ENCODE assay signal across 8 cellular contexts in genomic region chr14:103546651-103547454, GRCh38. TPM values are rescaled to one million over a fixed set of nuclear protein-coding genes. Genes with fewer than 3 reads are reported as not detected.
A peak's percentile ranks its signal among the peaks of the same experiment; 100 is the strongest.
DNase-seq lines count a peak whose midpoint lies in the region; ATAC-seq, FAIRE-seq and TF ChIP-seq lines count a peak whose summit lies in the region.

No MANE protein-coding gene starts in this region.

- DNase-seq in A673 (ENCODE audit: low spot score): peak; percentile 64
- DNase-seq in GM19239 (ENCODE audit: insufficient read length, low spot score): peak; percentile 98
- peak; percentile 21 for DNase-seq in NCI-H2196 treated with DMSO at 0.1 percent for 48 hours (lab: John Stamatoyannopoulos, UW; ENCODE audit: unreplicated experiment)
- peak; percentile 78 for DNase-seq in activated CD4-positive, alpha-beta T cell treated with anti-CD3 and anti-CD28 coated beads, Interleukin-2, amount 50 U/mL, for 1 hour
- peak; percentile 58 for DNase-seq in choroid plexus epithelial cell (ENCODE audit: low read depth)
- peak; percentile 80 for DNase-seq in medulla oblongata (ENCODE audit: extremely low spot score)
- peak; percentile 48 to 50 for DNase-seq in stimulated activated CD8-positive, alpha-beta memory T cell treated with anti-CD3 and anti-CD28 coated beads, Interleukin-15, amount 100 ng/mL, for 48 hours (ENCODE audit: low read depth in 2 of 2)

- no peak overlapping the region for H3K27ac ChIP-seq in A673 (ENCODE audit: low read depth, low read length, poor library complexity, severe bottlenecking)

- ATAC-seq in HG02571 (IDR thresholded peaks at IDR 0.05; ENCODE audit: unreplicated experiment): no peak

- H3K27me3 ChIP-seq in A673 (replicated peaks; ENCODE audit: insufficient read depth, low read depth, low read length, poor library complexity): no peaks in the 10 kb centered on the region

- FAIRE-seq in GM19239 (lab: Jason Lieb, UNC): peak; percentile 84

- H3K9me3 ChIP-seq in A673 (ENCODE audit: low read depth, low read length, poor library complexity, severe bottlenecking): no peaks in the 10 kb centered on the region

- no TSS peak for BruUV-seq in A673 (replicated peaks; lab: Mats Ljungman, UMichigan)

- no peaks in the 10 kb centered on the region for H3K36me3 ChIP-seq in A673 (ENCODE audit: insufficient read depth, low read length, poor library complexity, severe bottlenecking)

- TF ChIP-seq CTCF in A673 (conservative IDR thresholded peaks at IDR 0.05; ENCODE audit: low read depth, low read length) (peak; percentile 99), choroid plexus epithelial cell (conservative IDR thresholded peaks at IDR 0.05; ENCODE audit: low read depth, low read length) (peak; percentile 91)

- POLR2A ChIA-PET in A673 (lab: Charles Lee; ENCODE audit: low non-redundant PET): no interaction called here

- peaks cover 30% of the 10 kb centered on the region for H3K4me1 ChIP-seq in A673 (ENCODE audit: insufficient read depth, low read length, poor library complexity, severe bottlenecking)

- CTCF ChIA-PET in A673 (lab: Charles Lee): interaction anchor here (0.6 to 2.3 kb wide), 5 partner anchors 10 to 383 kb away, joined by 3 to 9 read pairs (median 5); no protein-coding TSS in a partner anchor

- intact Hi-C loops in A673 (cut with micrococcal nuclease; ENCODE audit: unreplicated experiment): loop anchor here (1.0 to 5.0 kb wide), 2 partner anchors 29 to 45 kb away; no protein-coding TSS in a partner anchor

- no peak overlapping the region for H3K4me3 ChIP-seq in A673 (ENCODE audit: low read depth, low read length, poor library complexity, severe bottlenecking)
- H3K4me3 ChIP-seq in choroid plexus epithelial cell (ENCODE audit: low read depth, low read length): no peak overlapping the region

RNA-seq across cellular contexts. Expression of gene BAG5, which starts 15.6 kb away (rescaled TPM):
- 35.4 and 39.8 TPM in 2 replicates for total RNA-seq in A673 (2021)

RNA-seq across cellular contexts. Expression of gene COA8, which starts 15.9 kb away (rescaled TPM):
- total RNA-seq in A673 (2021): 48.6 and 51.0 TPM in 2 replicates

RNA-seq across cellular contexts. Expression of gene TRMT61A, which starts 17.9 kb away (rescaled TPM):
- 19.3 and 23.6 TPM in 2 replicates for total RNA-seq in A673 (2021)

RNA-seq across cellular contexts. Expression of gene CKB, which starts 24.2 kb away (rescaled TPM):
- total RNA-seq in A673 (2021): 118 and 183 TPM in 2 replicates

Comparison
In these comparisons a context has a peak if more than half of its experiments do, and no peak if none do; other contexts are left out.
1. DNase-seq: peak in every context shown above with its lines; median percentile 98 in GM19239; 80 in medulla oblongata; 78 in activated CD4-positive, alpha-beta T cell treated with anti-CD3 and anti-CD28 coated beads, Interleukin-2, amount 50 U/mL, for 1 hour; 64 in A673; 58 in choroid plexus epithelial cell; 49 in stimulated activated CD8-positive, alpha-beta memory T cell treated with anti-CD3 and anti-CD28 coated beads, Interleukin-15, amount 100 ng/mL, for 48 hours; 21 in NCI-H2196 treated with DMSO at 0.1 percent for 48 hours.